28 cellular contexts compared by ENCODE assay signal in the genomic region with DNA sequence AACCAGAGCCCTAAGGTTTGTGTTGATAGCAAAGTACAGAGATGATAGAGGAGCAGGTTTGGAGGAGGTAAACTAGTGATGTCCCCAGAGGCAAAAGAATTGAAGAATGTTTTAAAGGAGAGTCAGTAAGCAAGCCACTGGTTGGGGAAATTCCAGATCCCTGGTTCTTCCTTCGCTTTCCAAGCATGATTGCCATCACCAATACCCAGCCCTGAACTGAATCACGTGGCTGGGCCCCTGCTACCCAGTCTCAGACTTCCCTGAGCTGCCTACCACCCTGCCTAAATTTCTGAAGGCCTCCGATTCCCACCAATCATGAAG.
"Had no signal": no experiment of that assay in that cellular context is flagged by ENCODE, and none has a peak within 500 bp of the region (broad histone marks: within the 10 kb centered on the region; RNA-seq: fewer than 3 reads in every experiment).

No MANE protein-coding gene starts in this region.

- H3K4me3 ChIP-seq: colonic mucosa, esophagus squamous epithelium, gastrocnemius medialis, heart right ventricle, left ventricle myocardium inferior, lower lobe of right lung, mucosa of descending colon had no signal

- H3K4me3 Mint-ChIP-seq: dendritic cell treated with granulocyte-macrophage colony-stimulating factor and Interleukin-4, amounts not matched to agents 40 ng/mL and 50 ng/mL, for 4 days; effector memory CD8-positive, alpha-beta T cell; endodermal cell; immature natural killer cell; mesothelial cell of epicardium; naive B cell had no signal

- H3K9me3 ChIP-seq: colonic mucosa, esophagus squamous epithelium, gastrocnemius medialis, heart right ventricle, left ventricle myocardium inferior, lower lobe of right lung, mucosa of descending colon had no signal

- H3K36me3 ChIP-seq: colonic mucosa, esophagus squamous epithelium, gastrocnemius medialis, heart right ventricle, left ventricle myocardium inferior, lower lobe of right lung had no signal

- ATAC-seq: effector memory CD8-positive, alpha-beta T cell; esophagus mucosa; gastrocnemius medialis; heart right ventricle; lower lobe of right lung had no signal

- H3K27ac ChIP-seq: colonic mucosa, epithelial cell of prostate, esophagus squamous epithelium, gastrocnemius medialis, left ventricle myocardium inferior, lower lobe of right lung had no signal

- H3K27me3 ChIP-seq: colonic mucosa, esophagus squamous epithelium, gastrocnemius medialis, heart right ventricle had no signal

- DNase-seq: colonic mucosa; cortex of kidney; effector CD8-positive, alpha-beta T cell; effector memory CD8-positive, alpha-beta T cell; endodermal cell; esophagus squamous epithelium; foreskin fibroblast; foreskin melanocyte; gastrocnemius medialis; glutamatergic neuron; head of caudate nucleus; heart right ventricle; hypothalamus; immature natural killer cell; islet precursor cell; kidney; kidney glomerular epithelial cell; left colon; left ventricle myocardium inferior; lower lobe of right lung; mesenchymal stem cell; mucosa of descending colon; naive B cell had no signal

- H3K36me3 Mint-ChIP-seq: mesothelial cell of epicardium had no signal

- H3K4me1 Mint-ChIP-seq: endodermal cell, immature natural killer cell, mesothelial cell of epicardium had no signal

- FAIRE-seq: endometrium, kidney had no signal

- H3K9me3 Mint-ChIP-seq: dendritic cell treated with granulocyte-macrophage colony-stimulating factor and Interleukin-4, amounts not matched to agents 40 ng/mL and 50 ng/mL, for 4 days; effector memory CD8-positive, alpha-beta T cell; endodermal cell; immature natural killer cell had no signal

- H3K4me1 ChIP-seq: colonic mucosa, esophagus squamous epithelium, gastrocnemius medialis, left ventricle myocardium inferior had no signal

- H3K27me3 Mint-ChIP-seq: dendritic cell treated with granulocyte-macrophage colony-stimulating factor and Interleukin-4, amounts not matched to agents 40 ng/mL and 50 ng/mL, for 4 days; effector memory CD8-positive, alpha-beta T cell; naive B cell had no signal

- H3K27ac Mint-ChIP-seq: effector memory CD8-positive, alpha-beta T cell; endodermal cell; mesothelial cell of epicardium had no signal
